1 cellular context compared by ENCODE assay signal in genomic region chr1:103267893-103268292, GRCh38.
TF ChIP-seq lines count a peak whose summit lies in the region.

No MANE protein-coding gene starts in this region.

TF ChIP-seq in SK-N-SH, 30 proteins besides CTCF, POLR2A, EP300 and RAD21 (continued from another document):
- TF ChIP-seq, protein P1, sequence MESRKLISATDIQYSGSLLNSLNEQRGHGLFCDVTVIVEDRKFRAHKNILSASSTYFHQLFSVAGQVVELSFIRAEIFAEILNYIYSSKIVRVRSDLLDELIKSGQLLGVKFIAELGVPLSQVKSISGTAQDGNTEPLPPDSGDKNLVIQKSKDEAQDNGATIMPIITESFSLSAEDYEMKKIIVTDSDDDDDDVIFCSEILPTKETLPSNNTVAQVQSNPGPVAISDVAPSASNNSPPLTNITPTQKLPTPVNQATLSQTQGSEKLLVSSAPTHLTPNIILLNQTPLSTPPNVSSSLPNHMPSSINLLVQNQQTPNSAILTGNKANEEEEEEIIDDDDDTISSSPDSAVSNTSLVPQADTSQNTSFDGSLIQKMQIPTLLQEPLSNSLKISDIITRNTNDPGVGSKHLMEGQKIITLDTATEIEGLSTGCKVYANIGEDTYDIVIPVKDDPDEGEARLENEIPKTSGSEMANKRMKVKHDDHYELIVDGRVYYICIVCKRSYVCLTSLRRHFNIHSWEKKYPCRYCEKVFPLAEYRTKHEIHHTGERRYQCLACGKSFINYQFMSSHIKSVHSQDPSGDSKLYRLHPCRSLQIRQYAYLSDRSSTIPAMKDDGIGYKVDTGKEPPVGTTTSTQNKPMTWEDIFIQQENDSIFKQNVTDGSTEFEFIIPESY (IDR thresholded peaks at IDR 0.05; ENCODE audit: borderline replicate concordance, low read depth) = no peak
- TF ChIP-seq RFX5 (IDR thresholded peaks at IDR 0.05; ENCODE audit: low read length) (no peak), MXI1 (IDR thresholded peaks at IDR 0.05; ENCODE audit: low read depth, low read length) (no peak), POLR2AphosphoS5 (IDR thresholded peaks at IDR 0.05; ENCODE audit: low read depth, low read length) (no peak), TEAD4 (IDR thresholded peaks at IDR 0.05; ENCODE audit: borderline replicate concordance, insufficient read depth) (no peak), EZH2phosphoT487 (IDR thresholded peaks at IDR 0.05; ENCODE audit: borderline replicate concordance, low read depth) (no peak), IRF3 (IDR thresholded peaks at IDR 0.05; ENCODE audit: low read depth, low read length) (no peak), RXRA (IDR thresholded peaks at IDR 0.05; ENCODE audit: borderline replicate concordance, low read depth) (no peak), GABPA (IDR thresholded peaks at IDR 0.05; ENCODE audit: low read depth) (no peak), USF2 (IDR thresholded peaks at IDR 0.05; ENCODE audit: borderline replicate concordance, low read depth, low read length) (no peak), FOSL2 (IDR thresholded peaks at IDR 0.05; ENCODE audit: borderline replicate concordance, low read depth) (no peak), ELF1 (IDR thresholded peaks at IDR 0.05) (no peak), SMC3 (IDR thresholded peaks at IDR 0.05; ENCODE audit: low read depth, low read length) (no peak), FOXM1 (IDR thresholded peaks at IDR 0.05; ENCODE audit: low read depth) (no peak), TAF1 (IDR thresholded peaks at IDR 0.05; ENCODE audit: borderline replicate concordance, low read depth, low read length) (no peak), JUND (IDR thresholded peaks at IDR 0.05) (no peak), SIN3A (IDR thresholded peaks at IDR 0.05; ENCODE audit: borderline replicate concordance, low read depth, low read length) (no peak)
